Comparison of ENCODE assay signal across 1 cellular context in the genomic region with DNA sequence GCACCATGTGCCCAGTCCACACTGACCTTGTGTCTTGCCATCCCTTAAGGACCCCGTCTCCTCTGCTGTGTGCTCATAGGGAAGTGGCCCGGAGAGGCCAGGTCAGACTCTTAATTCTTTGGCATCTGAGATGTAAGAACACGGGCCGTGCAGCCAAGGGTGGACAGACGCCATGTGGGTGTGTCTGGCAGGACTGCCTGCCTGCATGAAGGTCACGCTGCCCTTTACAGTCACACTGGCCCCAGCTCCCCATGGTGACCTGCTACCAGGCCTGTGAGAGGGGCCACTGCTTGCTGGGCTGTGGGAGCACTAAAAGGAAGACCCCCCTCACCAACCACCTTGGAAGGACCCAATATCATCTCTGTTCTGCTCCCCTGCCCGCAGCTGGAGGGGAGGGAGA.
TF ChIP-seq lines count a peak whose summit lies in the region.

No MANE protein-coding gene starts in this region.

TF ChIP-seq in HCT116, 20 proteins besides CTCF, POLR2A, EP300 and RAD21 (continued from another document):
- TF ChIP-seq ATF3 (IDR thresholded peaks at IDR 0.05), result no peak
- no peak for TF ChIP-seq EZH2 (IDR thresholded peaks at IDR 0.05)
- no peak for TF ChIP-seq ZNF274 (IDR thresholded peaks at IDR 0.05; ENCODE audit: low read depth, low read length)
- TF ChIP-seq POLR2AphosphoS5 (IDR thresholded peaks at IDR 0.05; ENCODE audit: low read depth, low read length), result no peak
